In genomic region chr1:62436466-62437272, GRCh38 we compare ENCODE assay signal across 8 cellular contexts. TPM values are rescaled to one million over a fixed set of nuclear protein-coding genes. Genes with fewer than 3 reads are reported as not detected.
DNase-seq lines count a peak whose midpoint lies in the region; ATAC-seq and TF ChIP-seq lines count a peak whose summit lies in the region.

Gene USP1 (plus strand): TSS chr1:62437049. CDS start chr1:62439868, 2,819 bp downstream.

- intact Hi-C loops in mucosa of descending colon (cut with DNase I, micrococcal nuclease): no loop called here

- H3K4me1 Mint-ChIP-seq in IgD-negative memory B cell: peaks cover 24 to 43% (median 36%) of the 10 kb centered on the region in 3 donors

- peak; percentile 70 for ATAC-seq in GM21529 (IDR thresholded peaks at IDR 0.05; ENCODE audit: unreplicated experiment)
- peak; percentile 84 for ATAC-seq in mucosa of descending colon

- H3K9me3 ChIP-seq in mucosa of descending colon: no peaks in the 10 kb centered on the region

- H3K4me1 ChIP-seq in mucosa of descending colon (ENCODE audit: low read depth): peaks cover 24% of the 10 kb centered on the region

- H3K27me3 Mint-ChIP-seq in IgD-negative memory B cell: peaks cover 2% of the 10 kb centered on the region

- peak within 1 kb of the TSS; percentile 96 to 99 (median 99) for H3K27ac Mint-ChIP-seq in IgD-negative memory B cell

- H3K9me3 Mint-ChIP-seq in IgD-negative memory B cell: peaks cover 0 to 3% (median 0%) of the 10 kb centered on the region in 3 donors

- peaks cover 7% of the 10 kb centered on the region for H3K36me3 ChIP-seq in mucosa of descending colon (ENCODE audit: low read depth)

- DNase-seq in DMS 273 (lab: John Stamatoyannopoulos, UW; ENCODE audit: unreplicated experiment): peak; percentile 100
- DNase-seq in OCI-M2 (lab: John Stamatoyannopoulos, UW; ENCODE audit: unreplicated experiment): peak; percentile 87
- peak; percentile 94 for DNase-seq in activated T-cell treated with anti-CD3 and anti-CD28 coated beads for 4 hours
- no peak for DNase-seq in epithelial cell of esophagus (ENCODE audit: low read depth)
- peak; percentile 96 to 98 (median 96) for DNase-seq in mucosa of descending colon
- peak; percentile 96 for DNase-seq in stimulated activated CD8-positive, alpha-beta memory T cell treated with anti-CD3 and anti-CD28 coated beads, Interleukin-4, amount 100 ng/mL, for 24 hours (ENCODE audit: low read depth)

- peak within 1 kb of the TSS; percentile 92 for H3K4me3 ChIP-seq in epithelial cell of esophagus (ENCODE audit: low read length)
- H3K4me3 ChIP-seq in mucosa of descending colon: peak within 1 kb of the TSS; percentile 83

- H3K36me3 Mint-ChIP-seq in IgD-negative memory B cell: peaks cover 4% of the 10 kb centered on the region

- TF ChIP-seq CTCF in epithelial cell of esophagus (IDR thresholded peaks at IDR 0.05; ENCODE audit: insufficient read depth, low read depth, low read length, missing control alignments): no peak
- TF ChIP-seq CTCF in mucosa of descending colon (IDR thresholded peaks at IDR 0.05): peak; percentile 8

- peak within 1 kb of the TSS; percentile 93 to 99 (median 98) for H3K4me3 Mint-ChIP-seq in IgD-negative memory B cell

RNA-seq across cellular contexts. Expression of gene USP1, which starts in this region (rescaled TPM):
- polyA plus RNA-seq in IgD-negative memory B cell: 35.1 TPM
- total RNA-seq in mucosa of descending colon: 10 to 100 TPM; 21.9 to 27.8 (median 26.5) TPM
